22 cellular contexts compared by ENCODE assay signal in the genomic region with DNA sequence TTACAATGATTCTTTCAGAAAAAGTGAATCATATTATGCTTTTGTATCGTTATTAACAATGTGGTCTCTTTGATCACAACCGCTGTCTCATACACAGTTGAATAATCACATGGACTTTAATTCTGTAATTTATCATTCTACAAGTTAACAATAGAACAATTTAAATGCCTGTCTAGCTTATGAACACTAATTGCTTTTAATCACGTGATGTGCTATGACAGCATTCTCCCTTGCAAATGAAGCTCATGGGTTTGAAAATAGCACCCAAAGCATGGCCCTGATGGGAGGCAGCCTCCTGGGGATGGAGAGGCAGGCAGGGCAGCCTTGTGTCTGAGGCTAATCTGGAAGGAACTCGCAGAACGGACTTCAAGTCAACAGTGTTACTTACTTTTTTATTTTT.
DNase-seq lines count a peak whose midpoint lies in the region; ATAC-seq, FAIRE-seq and TF ChIP-seq lines count a peak whose summit lies in the region.
"Had no signal": no experiment of that assay in that cellular context is flagged by ENCODE, and none has a peak within 500 bp of the region (broad histone marks: within the 10 kb centered on the region; RNA-seq: fewer than 3 reads in every experiment).

No MANE protein-coding gene starts in this region.

- intact Hi-C loops in left colon (cut with DNase I, micrococcal nuclease), result no loop called here

- peaks cover 23% of the 10 kb centered on the region for H3K4me1 Mint-ChIP-seq in brain
- H3K4me1 Mint-ChIP-seq: CD4-positive, alpha-beta memory T cell had no signal

- POLR2A ChIA-PET in A549 (lab: Yijun Ruan, JAX), result no interaction called here

- ATAC-seq in A549 (no peak), left colon (no peak), GM18909 (IDR thresholded peaks at IDR 0.05; ENCODE audit: poor library complexity, unreplicated experiment) (no peak), GM21390 (IDR thresholded peaks at IDR 0.05; ENCODE audit: unreplicated experiment) (no peak)

- no peak for FAIRE-seq in A549 (lab: Jason Lieb, UNC)
- FAIRE-seq: A204.1, GM12892 had no signal

- TF ChIP-seq EP300 in A549 (IDR thresholded peaks at IDR 0.05) (no peak), Ishikawa (IDR thresholded peaks at IDR 0.05; ENCODE audit: borderline replicate concordance) (no peak)

- no peak overlapping the region for H3K4me3 ChIP-seq in A549
- H3K4me3 ChIP-seq: PC-9, SK-N-MC had no signal

- no peaks in the 10 kb centered on the region for H3K4me1 ChIP-seq in A549

- TF ChIP-seq POLR2A in A549 (IDR thresholded peaks at IDR 0.05; ENCODE audit: low read length), result no peak

- H3K9me3 ChIP-seq in A549, result no peaks in the 10 kb centered on the region; the same call in 2 of the 3 replicates

- no peak overlapping the region for H3K4me2 ChIP-seq in A549
- H3K4me2 ChIP-seq: PC-9 had no signal

- peak overlapping the region in 3 of 5 experiments; percentile 17 to 80 (median 71) for H3K27ac Mint-ChIP-seq in brain
- H3K27ac Mint-ChIP-seq: CD4-positive, alpha-beta memory T cell had no signal

- H3K27ac ChIP-seq in A549, result no peak overlapping the region
- H3K27ac ChIP-seq: PC-9, SK-N-MC had no signal

- 35% methylated on average over 5 of the region's 5 CpGs for WGBS in A549 (ENCODE audit: missing lambda C conversion rate)

- TF ChIP-seq RAD21 in A549 (conservative IDR thresholded peaks at IDR 0.05 in 1 of 2, IDR thresholded peaks at IDR 0.05 in 1 of 2) (no peak), Ishikawa (IDR thresholded peaks at IDR 0.05; ENCODE audit: low read depth) (no peak)

- peak overlapping the region in 1 of 5 experiments; percentile 44 for H3K4me3 Mint-ChIP-seq in brain
- H3K4me3 Mint-ChIP-seq: CD4-positive, alpha-beta memory T cell had no signal

- peaks cover 12% of the 10 kb centered on the region for H3K27me3 Mint-ChIP-seq in brain
- H3K27me3 Mint-ChIP-seq: CD4-positive, alpha-beta memory T cell had no signal

- peaks cover 0 to 2% (median 0%) of the 10 kb centered on the region in 5 experiments for H3K9me3 Mint-ChIP-seq in brain
- H3K9me3 Mint-ChIP-seq: CD4-positive, alpha-beta memory T cell had no signal

- DNase-seq in A549 (ENCODE audit: low read depth in 1 of 2, low spot score in 1 of 2) (no peak), pons (ENCODE audit: low spot score) (peak; percentile 12), left colon (no peak), NCI-H526 (lab: John Stamatoyannopoulos, UW) (no peak)
- DNase-seq: CD4-positive, alpha-beta memory T cell; DND-41; NCI-H1092 treated with DMSO at 0.1 percent for 48 hours; NCI-H1436 treated with DMSO at 0.1 percent for 48 hours; NCI-H2029; NCI-H2227 treated with DMSO at 0.1 percent for 48 hours; NCI-H510A; NCI-H748 treated with DMSO at 0.1 percent for 48 hours; PC-9; RPMI8226; SHP77 treated with DMSO at 0.1 percent for 48 hours had no signal

- TF ChIP-seq CTCF in A549 (IDR thresholded peaks at IDR 0.05), result no peak
- TF ChIP-seq CTCF in brain (conservative IDR thresholded peaks at IDR 0.05), result no peak

- CTCF ChIA-PET in A549 (lab: Yijun Ruan, JAX), result no interaction called here

- no peaks in the 10 kb centered on the region for H3K36me3 Mint-ChIP-seq in brain
- H3K36me3 Mint-ChIP-seq: CD4-positive, alpha-beta memory T cell had no signal

TF ChIP-seq in A549, 52 proteins besides CTCF, POLR2A, EP300 and RAD21:
- no peak for TF ChIP-seq NFE2L2 (conservative IDR thresholded peaks at IDR 0.05; ENCODE audit: low read length)
- TF ChIP-seq GATA3 (IDR thresholded peaks at IDR 0.05; ENCODE audit: borderline replicate concordance), result no peak
- TF ChIP-seq, protein P1, sequence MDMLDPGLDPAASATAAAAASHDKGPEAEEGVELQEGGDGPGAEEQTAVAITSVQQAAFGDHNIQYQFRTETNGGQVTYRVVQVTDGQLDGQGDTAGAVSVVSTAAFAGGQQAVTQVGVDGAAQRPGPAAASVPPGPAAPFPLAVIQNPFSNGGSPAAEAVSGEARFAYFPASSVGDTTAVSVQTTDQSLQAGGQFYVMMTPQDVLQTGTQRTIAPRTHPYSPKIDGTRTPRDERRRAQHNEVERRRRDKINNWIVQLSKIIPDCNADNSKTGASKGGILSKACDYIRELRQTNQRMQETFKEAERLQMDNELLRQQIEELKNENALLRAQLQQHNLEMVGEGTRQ (IDR thresholded peaks at IDR 0.05), result peak; percentile 44; the same call in 1 of the 2 replicates

TF ChIP-seq in Ishikawa, 13 proteins besides CTCF, POLR2A, EP300 and RAD21:
- TF ChIP-seq, protein P2, sequence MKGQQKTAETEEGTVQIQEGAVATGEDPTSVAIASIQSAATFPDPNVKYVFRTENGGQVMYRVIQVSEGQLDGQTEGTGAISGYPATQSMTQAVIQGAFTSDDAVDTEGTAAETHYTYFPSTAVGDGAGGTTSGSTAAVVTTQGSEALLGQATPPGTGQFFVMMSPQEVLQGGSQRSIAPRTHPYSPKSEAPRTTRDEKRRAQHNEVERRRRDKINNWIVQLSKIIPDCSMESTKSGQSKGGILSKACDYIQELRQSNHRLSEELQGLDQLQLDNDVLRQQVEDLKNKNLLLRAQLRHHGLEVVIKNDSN (IDR thresholded peaks at IDR 0.05), result peak; percentile 71
- TF ChIP-seq CREB1 (IDR thresholded peaks at IDR 0.05; ENCODE audit: low read depth), result no peak
